In the genomic region with DNA sequence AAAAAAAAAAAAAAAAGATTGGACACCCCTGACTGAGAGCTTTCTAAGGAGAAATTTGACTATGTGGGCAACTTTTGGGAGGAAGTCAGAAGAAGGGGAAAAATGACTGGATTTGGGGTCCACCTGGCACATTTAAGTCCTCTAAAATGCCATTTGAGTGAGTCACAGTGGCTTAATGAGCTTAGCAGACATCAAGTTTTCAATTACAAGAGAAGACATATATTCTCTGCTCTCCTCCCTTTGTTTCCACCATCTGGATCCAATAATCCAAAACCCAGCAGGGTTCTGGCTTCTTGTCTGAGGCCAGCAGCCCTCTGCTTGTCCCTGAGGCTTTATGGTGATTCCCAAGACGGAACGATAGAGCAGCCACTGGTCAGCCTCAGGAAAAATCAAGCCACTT, we compare ENCODE assay signal across 26 cellular contexts. TPM values are rescaled to one million over a fixed set of nuclear protein-coding genes. Genes with fewer than 3 reads are reported as not detected.
DNase-seq lines count a peak whose midpoint lies in the region; ATAC-seq and TF ChIP-seq lines count a peak whose summit lies in the region.
"Had no signal": no experiment of that assay in that cellular context is flagged by ENCODE, and none has a peak within 500 bp of the region (broad histone marks: within the 10 kb centered on the region; RNA-seq: fewer than 3 reads in every experiment).

No MANE protein-coding gene starts in this region.

- no peaks in the 10 kb centered on the region for H3K4me1 ChIP-seq in tibial nerve
- H3K4me1 ChIP-seq: gastrocnemius medialis, Peyer's patch, sigmoid colon had no signal

- TF ChIP-seq POLR2A in tibial nerve (IDR thresholded peaks at IDR 0.05), result no peak

- 47 to 54% methylated on average over 2 of the region's 2 CpGs for WGBS in tibial nerve, 2 donors

- no peak overlapping the region for H3K27ac ChIP-seq in tibial nerve
- H3K27ac ChIP-seq: C4-2B, gastrocnemius medialis, Peyer's patch, sigmoid colon had no signal

- H3K36me3 ChIP-seq in tibial nerve, result no peaks in the 10 kb centered on the region
- H3K36me3 ChIP-seq: gastrocnemius medialis, Peyer's patch, sigmoid colon had no signal

- TF ChIP-seq CTCF in AG09309 (IDR thresholded peaks at IDR 0.05; ENCODE audit: control insufficient read depth, insufficient read depth, low read depth, low read length, missing control alignments) (no peak), fibroblast of mammary gland (conservative IDR thresholded peaks at IDR 0.05; ENCODE audit: control insufficient read depth, insufficient read depth, low read depth, low read length) (no peak), tibial nerve (IDR thresholded peaks at IDR 0.05) (no peak)

- no peaks in the 10 kb centered on the region for H3K27me3 ChIP-seq in tibial nerve
- H3K27me3 ChIP-seq: gastrocnemius medialis, Peyer's patch, sigmoid colon had no signal

- H3K4me3 ChIP-seq in AG09309 (ENCODE audit: control insufficient read depth, low read depth, low read length) (no peak overlapping the region), fibroblast of mammary gland (ENCODE audit: control insufficient read depth, low read depth, low read length) (no peak overlapping the region), tibial nerve (no peak overlapping the region)
- H3K4me3 ChIP-seq: gastrocnemius medialis, lung, Peyer's patch, sigmoid colon had no signal

- no peaks in the 10 kb centered on the region for H3K9me3 ChIP-seq in tibial nerve
- H3K9me3 ChIP-seq: gastrocnemius medialis, Peyer's patch, sigmoid colon had no signal

- no peak for ATAC-seq in HG03196 (IDR thresholded peaks at IDR 0.05; ENCODE audit: unreplicated experiment)
- ATAC-seq: gastrocnemius medialis; stimulated activated naive B cell treated with anti-CD40 and anti-IgM and Interleukin-4, amounts not matched to agents 10 μg/mL and 1 μg/mL and 100 μg/mL, for 72 hours; WTC11 had no signal

- DNase-seq in AG09309 (ENCODE audit: low read depth) (peak; percentile 28), GM04504 (ENCODE audit: low read depth) (peak; percentile 37), NCI-H82 treated with DMSO at 0.1 percent for 48 hours (lab: John Stamatoyannopoulos, UW; ENCODE audit: unreplicated experiment) (peak; percentile 12), fibroblast of mammary gland (ENCODE audit: low read depth) (peak; percentile 18), putamen (ENCODE audit: low spot score) (no peak), tibial nerve (ENCODE audit: low spot score in 2 of 2) (no peak)
- no peak for DNase-seq in activated CD8-positive, alpha-beta memory T cell treated with anti-CD3 and anti-CD28 coated beads for 24 hours
- DNase-seq: activated CD4-positive, alpha-beta T cell treated with anti-CD3 and anti-CD28 coated beads, Interleukin-2, amount 10 ng/mL, durations not matched to agents 7 days and 5 days; activated naive CD4-positive, alpha-beta T cell; activated T-cell treated with anti-CD3 and anti-CD28 coated beads, Interleukin-2, amount 50 U/mL, for 48 hours; gastrocnemius medialis; NCI-H1105 treated with DMSO at 0.1 percent for 48 hours; NCI-H2081 treated with DMSO at 0.1 percent for 48 hours; Peyer's patch; SIG-M5; sigmoid colon; stimulated activated naive B cell treated with anti-CD40 and anti-IgM and Interleukin-4, amounts not matched to agents 10 μg/mL and 1 μg/mL and 100 μg/mL, for 72 hours had no signal

- no peak for TF ChIP-seq EP300 in tibial nerve (IDR thresholded peaks at IDR 0.05)

RNA-seq across cellular contexts. Expression of a gene that starts 6.9 kb away (rescaled TPM):
- not detected for total RNA-seq in tibial nerve
- total RNA-seq: activated CD4-positive, alpha-beta T cell treated with anti-CD3 and anti-CD28 coated beads, Interleukin-2, amount 10 ng/mL, durations not matched to agents 7 days and 5 days; chondrocyte; epithelial cell of proximal tubule; mucosa of gallbladder; NCI-H460; sigmoid colon; WTC11 had no signal

RNA-seq across cellular contexts. Expression of a gene that starts 25.2 kb away (rescaled TPM):
- total RNA-seq in tibial nerve, result not detected
- total RNA-seq: activated CD4-positive, alpha-beta T cell treated with anti-CD3 and anti-CD28 coated beads, Interleukin-2, amount 10 ng/mL, durations not matched to agents 7 days and 5 days; chondrocyte; epithelial cell of proximal tubule; gastrocnemius medialis; NCI-H460; Peyer's patch; sigmoid colon; ureter had no signal

RNA-seq across cellular contexts. Expression of a gene that starts 39.5 kb away (rescaled TPM):
- not detected for total RNA-seq in tibial nerve
- total RNA-seq: activated CD4-positive, alpha-beta T cell treated with anti-CD3 and anti-CD28 coated beads, Interleukin-2, amount 10 ng/mL, durations not matched to agents 7 days and 5 days; chondrocyte; epithelial cell of proximal tubule; gastrocnemius medialis; lung; mucosa of gallbladder; NCI-H460; Peyer's patch; sigmoid colon; ureter; WTC11 had no signal

RNA-seq across cellular contexts. Expression of a gene that starts 57.4 kb away (rescaled TPM):
- total RNA-seq in tibial nerve, result not detected
- total RNA-seq: activated CD4-positive, alpha-beta T cell treated with anti-CD3 and anti-CD28 coated beads, Interleukin-2, amount 10 ng/mL, durations not matched to agents 7 days and 5 days; chondrocyte; epithelial cell of proximal tubule; gastrocnemius medialis; mucosa of gallbladder; NCI-H460; Peyer's patch; sigmoid colon; ureter; WTC11 had no signal

Comparison
In these comparisons a context has a peak if more than half of its experiments do, and no peak if none do; other contexts are left out.
1. DNase-seq: peak in AG09309 (single experiment), GM04504 (single experiment), NCI-H82 treated with DMSO at 0.1 percent for 48 hours (single experiment) and fibroblast of mammary gland (single experiment); none in activated CD8-positive, alpha-beta memory T cell treated with anti-CD3 and anti-CD28 coated beads for 24 hours (single experiment), putamen (single experiment) and tibial nerve (0 of 2).